Comparison of ENCODE assay signal across 7 cellular contexts in genomic region chr11:28708075-28708474, GRCh38.
"Had no signal": no experiment of that assay in that cellular context is flagged by ENCODE, and none has a peak within 500 bp of the region (broad histone marks: within the 10 kb centered on the region; RNA-seq: fewer than 3 reads in every experiment).

No MANE protein-coding gene starts in this region.

- H3K27ac ChIP-seq: GM23248 had no signal

- H2AFZ ChIP-seq: GM23248 had no signal

- ATAC-seq: HCT116 had no signal

- H3K9me3 ChIP-seq: HAP-1 had no signal

- H3K4me1 ChIP-seq: HAP-1 had no signal

- H3K9ac ChIP-seq: GM23248 had no signal

- H3K4me3 ChIP-seq: GM23248, HAP-1 had no signal

- DNase-seq: GM23248, GOT3, H7, HFFc6, KBM-7 had no signal

- H3K36me3 ChIP-seq: HAP-1 had no signal
